Comparison of ENCODE assay signal across 9 cellular contexts in genomic region chr3:35664460-35664919, GRCh38. TPM values are rescaled to one million over a fixed set of nuclear protein-coding genes. Genes with fewer than 3 reads are reported as not detected.
A peak's percentile ranks its signal among the peaks of the same experiment; 100 is the strongest.
DNase-seq lines count a peak whose midpoint lies in the region; ATAC-seq and TF ChIP-seq lines count a peak whose summit lies in the region.
"Had no signal": no experiment of that assay in that cellular context is flagged by ENCODE, and none has a peak within 500 bp of the region (broad histone marks: within the 10 kb centered on the region; RNA-seq: fewer than 3 reads in every experiment).

No MANE protein-coding gene starts in this region.

- no peak overlapping the region for H2BK5ac ChIP-seq in mesenchymal stem cell (ENCODE audit: low read depth, low read length, poor library complexity, severe bottlenecking)

- no peak overlapping the region for H2BK120ac ChIP-seq in mesenchymal stem cell (ENCODE audit: low read depth, low read length)

- peak overlapping the region in 1 of 2 donors; percentile 25 for H3K4me3 ChIP-seq in cardiac fibroblast (replicated peaks in 1 of 2; ENCODE audit: low read depth in 2 of 2, low read length in 2 of 2)
- H3K4me3 ChIP-seq in mesenchymal stem cell (ENCODE audit: insufficient read depth in 1 of 2, low read depth in 1 of 2, low read length in 2 of 2), result no peak overlapping the region
- H3K4me3 ChIP-seq in osteoblast (ENCODE audit: insufficient read depth, low read length), result no peak overlapping the region

- peak; percentile 71 for ATAC-seq in HG02678 (IDR thresholded peaks at IDR 0.05; ENCODE audit: unreplicated experiment)

- H3K79me1 ChIP-seq in mesenchymal stem cell (replicated peaks; ENCODE audit: low read length, poor library complexity, severe bottlenecking), result no peaks in the 10 kb centered on the region

- H2BK12ac ChIP-seq in mesenchymal stem cell (ENCODE audit: low read length in 2 of 2), result no peak overlapping the region

- DNase-seq in COLO668 (lab: John Stamatoyannopoulos, UW; ENCODE audit: unreplicated experiment) (peak; percentile 85), NCI-H2081 treated with DMSO at 0.1 percent for 48 hours (lab: John Stamatoyannopoulos, UW) (peak; percentile 58), cardiac fibroblast (ENCODE audit: low read depth in 2 of 2) (peak; percentile 75 to 79), mesenchymal stem cell (no peak), osteoblast (ENCODE audit: insufficient read length, low spot score, missing footprints) (no peak), cortex of kidney (lab: John Stamatoyannopoulos, UW) (no peak)
- DNase-seq in activated CD8-positive, alpha-beta memory T cell treated with anti-CD3 and anti-CD28 coated beads, Interleukin-2, amount 50 U/mL, for 48 hours, result no peak

- 74% methylated on average over 14 of the region's 14 CpGs for WGBS in mesenchymal stem cell

- H3K9ac ChIP-seq in mesenchymal stem cell (ENCODE audit: low read length), result no peak overlapping the region
- H3K9ac ChIP-seq: parathyroid adenoma had no signal

- H2AK5ac ChIP-seq in mesenchymal stem cell (ENCODE audit: low read length, severe bottlenecking), result no peak overlapping the region

- peak overlapping the region; percentile 91 for H3K27ac ChIP-seq in mesenchymal stem cell (ENCODE audit: low read length, poor library complexity, severe bottlenecking)
- no peak overlapping the region for H3K27ac ChIP-seq in osteoblast (ENCODE audit: low read depth, low read length)
- H3K27ac ChIP-seq: parathyroid adenoma had no signal

- H3K4me2 ChIP-seq in mesenchymal stem cell (ENCODE audit: low read length, poor library complexity, severe bottlenecking) (peak overlapping the region; percentile 44), osteoblast (ENCODE audit: insufficient read depth, low read length) (no peak overlapping the region)

- no peak overlapping the region for H4K8ac ChIP-seq in mesenchymal stem cell (ENCODE audit: low read length)

- H3K36me3 ChIP-seq in mesenchymal stem cell (ENCODE audit: control insufficient read depth in 1 of 2, insufficient read depth in 2 of 2, low read depth in 1 of 2, low read length in 2 of 2), result no peaks in the 10 kb centered on the region
- H3K36me3 ChIP-seq in osteoblast (ENCODE audit: insufficient read depth, low read length), result no peaks in the 10 kb centered on the region

- no peak for TF ChIP-seq CTCF in cardiac fibroblast (IDR thresholded peaks at IDR 0.05; ENCODE audit: low read depth, low read length)
- TF ChIP-seq CTCF in osteoblast (IDR thresholded peaks at IDR 0.05; ENCODE audit: extremely low read depth, low read depth, low read length), result no peak

- H2AFZ ChIP-seq in mesenchymal stem cell (ENCODE audit: low read depth, low read length) (no peak overlapping the region), osteoblast (ENCODE audit: low read length) (no peak overlapping the region)
- H2AFZ ChIP-seq: parathyroid adenoma had no signal

- no peak overlapping the region for H3K18ac ChIP-seq in mesenchymal stem cell (ENCODE audit: low read depth in 1 of 2, low read length in 2 of 2)

- no peak overlapping the region for H4K91ac ChIP-seq in mesenchymal stem cell (ENCODE audit: low read length)

- H3K79me2 ChIP-seq in osteoblast (ENCODE audit: insufficient read depth, low read length), result no peaks in the 10 kb centered on the region
- H3K79me2 ChIP-seq: parathyroid adenoma had no signal

- no peak overlapping the region for H2BK15ac ChIP-seq in mesenchymal stem cell (ENCODE audit: low read depth, poor library complexity, severe bottlenecking)

- no peaks in the 10 kb centered on the region for H3K9me3 ChIP-seq in mesenchymal stem cell (ENCODE audit: control insufficient read depth, low read length)
- no peaks in the 10 kb centered on the region for H3K9me3 ChIP-seq in osteoblast (ENCODE audit: low read depth, low read length)

- H3K14ac ChIP-seq in mesenchymal stem cell (ENCODE audit: low read length in 2 of 2), result no peak overlapping the region

- no peak overlapping the region for H3K4ac ChIP-seq in mesenchymal stem cell (ENCODE audit: low read depth in 1 of 2, low read length in 2 of 2)

- H4K20me1 ChIP-seq in osteoblast (ENCODE audit: insufficient read depth, low read length), result no peaks in the 10 kb centered on the region

- no peak overlapping the region for H3K23ac ChIP-seq in mesenchymal stem cell (ENCODE audit: low read length in 2 of 2)

- H3K4me1 ChIP-seq in mesenchymal stem cell (ENCODE audit: control insufficient read depth, insufficient read depth, low read depth, low read length) (peaks cover 6% of the 10 kb centered on the region), osteoblast (ENCODE audit: insufficient read depth, low read length) (no peaks in the 10 kb centered on the region)
- H3K4me1 ChIP-seq: parathyroid adenoma had no signal

- H3K27me3 ChIP-seq in mesenchymal stem cell (ENCODE audit: control insufficient read depth in 1 of 2, insufficient read depth in 1 of 2, low read length in 2 of 2) (no peaks in the 10 kb centered on the region), osteoblast (ENCODE audit: insufficient read depth, low read length) (no peaks in the 10 kb centered on the region)

RNA-seq across cellular contexts. Expression of gene ARPP21, which starts 25.2 kb away (rescaled TPM):
- polyA plus RNA-seq in mesenchymal stem cell (2013, experiment 1 of 2), result not detected
- not detected for polyA plus RNA-seq in mesenchymal stem cell (2013, experiment 2 of 2)
- total RNA-seq in osteoblast, result not detected in 2 replicates

Comparison
In these comparisons a context has a peak if more than half of its experiments do, and no peak if none do; other contexts are left out.
1. DNase-seq: peak in COLO668 (single experiment), NCI-H2081 treated with DMSO at 0.1 percent for 48 hours (single experiment) and cardiac fibroblast (2 of 2); none in mesenchymal stem cell (single experiment), osteoblast (single experiment), activated CD8-positive, alpha-beta memory T cell treated with anti-CD3 and anti-CD28 coated beads, Interleukin-2, amount 50 U/mL, for 48 hours (single experiment) and cortex of kidney (single experiment).